Comparison of ENCODE assay signal across 1 cellular context in the genomic region with DNA sequence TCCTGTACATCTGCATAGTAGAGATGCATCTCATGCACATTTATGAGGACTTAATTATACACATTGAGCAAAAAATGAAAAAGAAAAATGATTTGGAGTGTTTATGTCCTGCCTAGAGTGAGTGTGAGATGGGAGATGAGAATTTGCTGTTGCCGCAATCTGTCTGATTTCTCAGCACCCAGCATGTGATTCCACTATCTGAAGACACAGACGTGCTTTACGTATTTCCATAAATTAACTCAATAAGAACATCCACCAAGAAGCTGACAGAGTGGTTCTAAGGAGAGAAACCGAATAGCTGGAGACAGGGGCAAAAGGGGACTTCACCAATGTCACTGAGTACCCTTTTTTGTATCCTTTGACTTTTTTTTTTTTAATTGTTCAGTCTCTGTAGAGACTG.
TF ChIP-seq lines count a peak whose summit lies in the region.

No MANE protein-coding gene starts in this region.

TF ChIP-seq in WTC11, 78 proteins besides CTCF, POLR2A, EP300 and RAD21 (continued from another document):
- no peak for TF ChIP-seq ZNF671 (CRISPR knock-in tag; IDR thresholded peaks at IDR 0.05)
- TF ChIP-seq JAZF1 (CRISPR knock-in tag; IDR thresholded peaks at IDR 0.05) = no peak
- TF ChIP-seq, protein P1, sequence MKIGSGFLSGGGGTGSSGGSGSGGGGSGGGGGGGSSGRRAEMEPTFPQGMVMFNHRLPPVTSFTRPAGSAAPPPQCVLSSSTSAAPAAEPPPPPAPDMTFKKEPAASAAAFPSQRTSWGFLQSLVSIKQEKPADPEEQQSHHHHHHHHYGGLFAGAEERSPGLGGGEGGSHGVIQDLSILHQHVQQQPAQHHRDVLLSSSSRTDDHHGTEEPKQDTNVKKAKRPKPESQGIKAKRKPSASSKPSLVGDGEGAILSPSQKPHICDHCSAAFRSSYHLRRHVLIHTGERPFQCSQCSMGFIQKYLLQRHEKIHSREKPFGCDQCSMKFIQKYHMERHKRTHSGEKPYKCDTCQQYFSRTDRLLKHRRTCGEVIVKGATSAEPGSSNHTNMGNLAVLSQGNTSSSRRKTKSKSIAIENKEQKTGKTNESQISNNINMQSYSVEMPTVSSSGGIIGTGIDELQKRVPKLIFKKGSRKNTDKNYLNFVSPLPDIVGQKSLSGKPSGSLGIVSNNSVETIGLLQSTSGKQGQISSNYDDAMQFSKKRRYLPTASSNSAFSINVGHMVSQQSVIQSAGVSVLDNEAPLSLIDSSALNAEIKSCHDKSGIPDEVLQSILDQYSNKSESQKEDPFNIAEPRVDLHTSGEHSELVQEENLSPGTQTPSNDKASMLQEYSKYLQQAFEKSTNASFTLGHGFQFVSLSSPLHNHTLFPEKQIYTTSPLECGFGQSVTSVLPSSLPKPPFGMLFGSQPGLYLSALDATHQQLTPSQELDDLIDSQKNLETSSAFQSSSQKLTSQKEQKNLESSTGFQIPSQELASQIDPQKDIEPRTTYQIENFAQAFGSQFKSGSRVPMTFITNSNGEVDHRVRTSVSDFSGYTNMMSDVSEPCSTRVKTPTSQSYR (CRISPR knock-in tag; IDR thresholded peaks at IDR 0.05) = no peak
- no peak for TF ChIP-seq RORB (CRISPR knock-in tag; IDR thresholded peaks at IDR 0.05)
- TF ChIP-seq, protein P2, sequence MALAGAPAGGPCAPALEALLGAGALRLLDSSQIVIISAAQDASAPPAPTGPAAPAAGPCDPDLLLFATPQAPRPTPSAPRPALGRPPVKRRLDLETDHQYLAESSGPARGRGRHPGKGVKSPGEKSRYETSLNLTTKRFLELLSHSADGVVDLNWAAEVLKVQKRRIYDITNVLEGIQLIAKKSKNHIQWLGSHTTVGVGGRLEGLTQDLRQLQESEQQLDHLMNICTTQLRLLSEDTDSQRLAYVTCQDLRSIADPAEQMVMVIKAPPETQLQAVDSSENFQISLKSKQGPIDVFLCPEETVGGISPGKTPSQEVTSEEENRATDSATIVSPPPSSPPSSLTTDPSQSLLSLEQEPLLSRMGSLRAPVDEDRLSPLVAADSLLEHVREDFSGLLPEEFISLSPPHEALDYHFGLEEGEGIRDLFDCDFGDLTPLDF (CRISPR knock-in tag; IDR thresholded peaks at IDR 0.05) = no peak
- TF ChIP-seq TCF7 (CRISPR knock-in tag; IDR thresholded peaks at IDR 0.05; ENCODE audit: low read depth) = no peak
- TF ChIP-seq TEAD4 (CRISPR knock-in tag; IDR thresholded peaks at IDR 0.05) = no peak
- TF ChIP-seq ZNF121 (CRISPR knock-in tag; IDR thresholded peaks at IDR 0.05) = no peak
- TF ChIP-seq, protein P3, sequence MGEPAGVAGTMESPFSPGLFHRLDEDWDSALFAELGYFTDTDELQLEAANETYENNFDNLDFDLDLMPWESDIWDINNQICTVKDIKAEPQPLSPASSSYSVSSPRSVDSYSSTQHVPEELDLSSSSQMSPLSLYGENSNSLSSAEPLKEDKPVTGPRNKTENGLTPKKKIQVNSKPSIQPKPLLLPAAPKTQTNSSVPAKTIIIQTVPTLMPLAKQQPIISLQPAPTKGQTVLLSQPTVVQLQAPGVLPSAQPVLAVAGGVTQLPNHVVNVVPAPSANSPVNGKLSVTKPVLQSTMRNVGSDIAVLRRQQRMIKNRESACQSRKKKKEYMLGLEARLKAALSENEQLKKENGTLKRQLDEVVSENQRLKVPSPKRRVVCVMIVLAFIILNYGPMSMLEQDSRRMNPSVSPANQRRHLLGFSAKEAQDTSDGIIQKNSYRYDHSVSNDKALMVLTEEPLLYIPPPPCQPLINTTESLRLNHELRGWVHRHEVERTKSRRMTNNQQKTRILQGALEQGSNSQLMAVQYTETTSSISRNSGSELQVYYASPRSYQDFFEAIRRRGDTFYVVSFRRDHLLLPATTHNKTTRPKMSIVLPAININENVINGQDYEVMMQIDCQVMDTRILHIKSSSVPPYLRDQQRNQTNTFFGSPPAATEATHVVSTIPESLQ (CRISPR knock-in tag; IDR thresholded peaks at IDR 0.05) = no peak
- no peak for TF ChIP-seq ZNF416 (CRISPR knock-in tag; IDR thresholded peaks at IDR 0.05)
- TF ChIP-seq MYBL2 (CRISPR knock-in tag; IDR thresholded peaks at IDR 0.05) = no peak
- TF ChIP-seq, protein P4, sequence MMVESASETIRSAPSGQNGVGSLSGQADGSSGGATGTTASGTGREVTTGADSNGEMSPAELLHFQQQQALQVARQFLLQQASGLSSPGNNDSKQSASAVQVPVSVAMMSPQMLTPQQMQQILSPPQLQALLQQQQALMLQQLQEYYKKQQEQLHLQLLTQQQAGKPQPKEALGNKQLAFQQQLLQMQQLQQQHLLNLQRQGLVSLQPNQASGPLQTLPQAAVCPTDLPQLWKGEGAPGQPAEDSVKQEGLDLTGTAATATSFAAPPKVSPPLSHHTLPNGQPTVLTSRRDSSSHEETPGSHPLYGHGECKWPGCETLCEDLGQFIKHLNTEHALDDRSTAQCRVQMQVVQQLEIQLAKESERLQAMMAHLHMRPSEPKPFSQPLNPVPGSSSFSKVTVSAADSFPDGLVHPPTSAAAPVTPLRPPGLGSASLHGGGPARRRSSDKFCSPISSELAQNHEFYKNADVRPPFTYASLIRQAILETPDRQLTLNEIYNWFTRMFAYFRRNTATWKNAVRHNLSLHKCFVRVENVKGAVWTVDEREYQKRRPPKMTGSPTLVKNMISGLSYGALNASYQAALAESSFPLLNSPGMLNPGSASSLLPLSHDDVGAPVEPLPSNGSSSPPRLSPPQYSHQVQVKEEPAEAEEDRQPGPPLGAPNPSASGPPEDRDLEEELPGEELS (CRISPR knock-in tag; IDR thresholded peaks at IDR 0.05) = no peak
- TF ChIP-seq, protein P5, sequence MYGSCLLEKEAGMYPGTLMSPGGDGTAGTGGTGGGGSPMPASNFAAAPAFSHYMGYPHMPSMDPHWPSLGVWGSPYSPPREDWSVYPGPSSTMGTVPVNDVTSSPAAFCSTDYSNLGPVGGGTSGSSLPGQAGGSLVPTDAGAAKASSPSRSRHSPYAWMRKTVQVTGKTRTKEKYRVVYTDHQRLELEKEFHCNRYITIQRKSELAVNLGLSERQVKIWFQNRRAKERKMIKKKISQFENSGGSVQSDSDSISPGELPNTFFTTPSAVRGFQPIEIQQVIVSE (CRISPR knock-in tag; IDR thresholded peaks at IDR 0.05; ENCODE audit: borderline replicate concordance) = no peak
- no peak for TF ChIP-seq ZNF317 (CRISPR knock-in tag; IDR thresholded peaks at IDR 0.05; ENCODE audit: borderline replicate concordance, low read depth)
- TF ChIP-seq, protein P6, sequence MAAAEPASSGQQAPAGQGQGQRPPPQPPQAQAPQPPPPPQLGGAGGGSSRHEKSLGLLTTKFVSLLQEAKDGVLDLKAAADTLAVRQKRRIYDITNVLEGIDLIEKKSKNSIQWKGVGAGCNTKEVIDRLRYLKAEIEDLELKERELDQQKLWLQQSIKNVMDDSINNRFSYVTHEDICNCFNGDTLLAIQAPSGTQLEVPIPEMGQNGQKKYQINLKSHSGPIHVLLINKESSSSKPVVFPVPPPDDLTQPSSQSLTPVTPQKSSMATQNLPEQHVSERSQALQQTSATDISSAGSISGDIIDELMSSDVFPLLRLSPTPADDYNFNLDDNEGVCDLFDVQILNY (CRISPR knock-in tag; IDR thresholded peaks at IDR 0.05) = no peak
- no peak for TF ChIP-seq KAT7 (CRISPR knock-in tag; IDR thresholded peaks at IDR 0.05; ENCODE audit: borderline replicate concordance)
